17 cellular contexts compared by ENCODE assay signal in genomic region chr6:70633870-70634269, GRCh38. TPM values are rescaled to one million over a fixed set of nuclear protein-coding genes. Genes with fewer than 3 reads are reported as not detected.
A peak's percentile ranks its signal among the peaks of the same experiment; 100 is the strongest.
DNase-seq lines count a peak whose midpoint lies in the region; ATAC-seq and TF ChIP-seq lines count a peak whose summit lies in the region.
"Had no signal": no experiment of that assay in that cellular context is flagged by ENCODE, and none has a peak within 500 bp of the region (broad histone marks: within the 10 kb centered on the region; RNA-seq: fewer than 3 reads in every experiment).

No MANE protein-coding gene starts in this region.

- 36 to 93% (median 61%) methylated on average over 2 of the region's 2 CpGs for WGBS in adrenal gland, 4 donors

- no peaks in the 10 kb centered on the region for H3K36me3 ChIP-seq in adrenal gland (replicated peaks in 1 of 2)
- H3K36me3 ChIP-seq: BLaER1 treated with 17β-estradiol and CSF1 and Interleukin-3, amounts not matched to agents 10 nM and 100 nM had no signal

- H3K9me3 Mint-ChIP-seq in activated CD4-positive, alpha-beta T cell treated with anti-CD3 and anti-CD28 coated beads for 36 hours (ENCODE audit: low read depth): no peaks in the 10 kb centered on the region
- peaks cover under 1% of the 10 kb centered on the region for H3K9me3 Mint-ChIP-seq in activated T-helper 17 cell treated with anti-CD3 and anti-CD28 coated beads, Interleukin-2, amount 50 U/mL, for 72 hours
- no peaks in the 10 kb centered on the region for H3K9me3 Mint-ChIP-seq in stimulated activated effector memory CD8-positive, alpha-beta T cell treated with anti-CD3 and anti-CD28 coated beads, Interleukin-12 subunit alpha, Interleukin-12 subunit beta, amount 100 ng/mL, for 72 hours
- H3K9me3 Mint-ChIP-seq: CD4-positive, alpha-beta T cell; CD8-positive, alpha-beta T cell had no signal

- intact Hi-C loops in activated CD4-positive, alpha-beta T cell treated with anti-CD3 and anti-CD28 coated beads for 36 hours (cut with DNase I, micrococcal nuclease): loop anchor here in 1 of 2 experiments (2.0 kb wide), 1 partner anchor 33 kb away; the partner anchor contains the start of gene SMAP1
- intact Hi-C loops in adrenal gland (cut with DNase I): no loop called here

- H3K27me3 Mint-ChIP-seq in activated CD4-positive, alpha-beta T cell treated with anti-CD3 and anti-CD28 coated beads for 36 hours: no peaks in the 10 kb centered on the region
- H3K27me3 Mint-ChIP-seq in activated T-helper 17 cell treated with anti-CD3 and anti-CD28 coated beads, Interleukin-2, amount 50 U/mL, for 72 hours: no peaks in the 10 kb centered on the region
- H3K27me3 Mint-ChIP-seq: CD4-positive, alpha-beta T cell had no signal

- no peak for TF ChIP-seq CTCF in adrenal gland (IDR thresholded peaks at IDR 0.05)

- no peak overlapping the region for H3K4me3 ChIP-seq in adrenal gland
- H3K4me3 ChIP-seq: A549; BLaER1 treated with 17β-estradiol and CSF1 and Interleukin-3, amounts not matched to agents 10 nM and 100 nM had no signal

- CTCF ChIA-PET in activated CD4-positive, alpha-beta T cell treated with anti-CD3 and anti-CD28 coated beads for 36 hours (lab: Charles Lee): no interaction called here

- ATAC-seq in activated CD4-positive, alpha-beta T cell treated with anti-CD3 and anti-CD28 coated beads for 36 hours: peak; percentile 49
- peak; percentile 87 for ATAC-seq in activated T-helper 17 cell treated with anti-CD3 and anti-CD28 coated beads, Interleukin-2, amount 50 U/mL, for 72 hours (replicated peaks)
- ATAC-seq in stimulated activated effector memory CD8-positive, alpha-beta T cell treated with anti-CD3 and anti-CD28 coated beads, Interleukin-12 subunit alpha, Interleukin-12 subunit beta, amount 100 ng/mL, for 72 hours: peak; percentile 75
- ATAC-seq: A549; CD8-positive, alpha-beta T cell had no signal

- POLR2A ChIA-PET in activated CD4-positive, alpha-beta T cell treated with anti-CD3 and anti-CD28 coated beads for 36 hours (lab: Charles Lee): no interaction called here

- no peak overlapping the region for H3K4me3 Mint-ChIP-seq in activated CD4-positive, alpha-beta T cell treated with anti-CD3 and anti-CD28 coated beads for 36 hours
- H3K4me3 Mint-ChIP-seq in activated T-helper 17 cell treated with anti-CD3 and anti-CD28 coated beads, Interleukin-2, amount 50 U/mL, for 72 hours: no peak overlapping the region
- no peak overlapping the region for H3K4me3 Mint-ChIP-seq in stimulated activated effector memory CD8-positive, alpha-beta T cell treated with anti-CD3 and anti-CD28 coated beads, Interleukin-12 subunit alpha, Interleukin-12 subunit beta, amount 100 ng/mL, for 72 hours
- H3K4me3 Mint-ChIP-seq: B cell; CD4-positive, alpha-beta T cell; CD8-positive, alpha-beta T cell had no signal

- no peaks in the 10 kb centered on the region for H3K9me3 ChIP-seq in adrenal gland (replicated peaks in 1 of 3)
- H3K9me3 ChIP-seq: A549; BLaER1 treated with 17β-estradiol and CSF1 and Interleukin-3, amounts not matched to agents 10 nM and 100 nM; Caco-2 had no signal

- no peak overlapping the region for H3K27ac Mint-ChIP-seq in activated CD4-positive, alpha-beta T cell treated with anti-CD3 and anti-CD28 coated beads for 36 hours
- no peak overlapping the region for H3K27ac Mint-ChIP-seq in activated T-helper 17 cell treated with anti-CD3 and anti-CD28 coated beads, Interleukin-2, amount 50 U/mL, for 72 hours
- no peak overlapping the region for H3K27ac Mint-ChIP-seq in stimulated activated effector memory CD8-positive, alpha-beta T cell treated with anti-CD3 and anti-CD28 coated beads, Interleukin-12 subunit alpha, Interleukin-12 subunit beta, amount 100 ng/mL, for 72 hours
- H3K27ac Mint-ChIP-seq: B cell; CD4-positive, alpha-beta T cell; CD8-positive, alpha-beta T cell had no signal

- no peaks in the 10 kb centered on the region for H3K27me3 ChIP-seq in adrenal gland
- H3K27me3 ChIP-seq: BLaER1 treated with 17β-estradiol and CSF1 and Interleukin-3, amounts not matched to agents 10 nM and 100 nM had no signal

- no peaks in the 10 kb centered on the region for H3K36me3 Mint-ChIP-seq in activated CD4-positive, alpha-beta T cell treated with anti-CD3 and anti-CD28 coated beads for 36 hours (ENCODE audit: low read depth)
- H3K36me3 Mint-ChIP-seq in activated T-helper 17 cell treated with anti-CD3 and anti-CD28 coated beads, Interleukin-2, amount 50 U/mL, for 72 hours (ENCODE audit: low read depth): no peaks in the 10 kb centered on the region
- no peaks in the 10 kb centered on the region for H3K36me3 Mint-ChIP-seq in stimulated activated effector memory CD8-positive, alpha-beta T cell treated with anti-CD3 and anti-CD28 coated beads, Interleukin-12 subunit alpha, Interleukin-12 subunit beta, amount 100 ng/mL, for 72 hours
- H3K36me3 Mint-ChIP-seq: CD8-positive, alpha-beta T cell had no signal

- DNase-seq in activated CD4-positive, alpha-beta T cell treated with anti-CD3 and anti-CD28 coated beads for 36 hours: no peak
- DNase-seq in activated CD4-positive, alpha-beta T cell treated with anti-CD3 and anti-CD28 coated beads, Interleukin-2, amount 50 U/mL, for 48 hours: no peak
- DNase-seq in stimulated activated effector memory CD8-positive, alpha-beta T cell treated with anti-CD3 and anti-CD28 coated beads, Interleukin-12 subunit alpha, Interleukin-12 subunit beta, amount 100 ng/mL, for 72 hours (ENCODE audit: low spot score in 2 of 2): no peak
- DNase-seq in adrenal gland: no peak
- DNase-seq: AML-193; Caco-2; Calu3; CD4-positive, alpha-beta T cell; CD8-positive, alpha-beta T cell; DMS79 treated with DMSO at 0.1 percent for 48 hours; GF-D8 had no signal

- no peak for TF ChIP-seq POLR2A in adrenal gland (IDR thresholded peaks at IDR 0.05)

- no peaks in the 10 kb centered on the region for H3K4me1 ChIP-seq in adrenal gland (replicated peaks in 1 of 2)
- H3K4me1 ChIP-seq: A549; BLaER1 treated with 17β-estradiol and CSF1 and Interleukin-3, amounts not matched to agents 10 nM and 100 nM; Caco-2 had no signal

- H3K4me1 Mint-ChIP-seq in activated CD4-positive, alpha-beta T cell treated with anti-CD3 and anti-CD28 coated beads for 36 hours: no peaks in the 10 kb centered on the region
- no peaks in the 10 kb centered on the region for H3K4me1 Mint-ChIP-seq in activated T-helper 17 cell treated with anti-CD3 and anti-CD28 coated beads, Interleukin-2, amount 50 U/mL, for 72 hours
- no peaks in the 10 kb centered on the region for H3K4me1 Mint-ChIP-seq in stimulated activated effector memory CD8-positive, alpha-beta T cell treated with anti-CD3 and anti-CD28 coated beads, Interleukin-12 subunit alpha, Interleukin-12 subunit beta, amount 100 ng/mL, for 72 hours
- H3K4me1 Mint-ChIP-seq: B cell had no signal

- H3K27ac ChIP-seq in adrenal gland: no peak overlapping the region
- H3K27ac ChIP-seq: 22Rv1; A549; BLaER1 treated with 17β-estradiol and CSF1 and Interleukin-3, amounts not matched to agents 10 nM and 100 nM; C4-2B had no signal

RNA-seq across cellular contexts. Expression of gene SMAP1, which starts 33.8 kb away (rescaled TPM):
- total RNA-seq in activated CD4-positive, alpha-beta T cell treated with anti-CD3 and anti-CD28 coated beads for 36 hours: 10 to 100 TPM; 24.8 to 31.5 TPM
- 10 to 100 TPM; 24.0 to 39.5 TPM for total RNA-seq in activated T-helper 17 cell treated with anti-CD3 and anti-CD28 coated beads, Interleukin-2, amount 50 U/mL, for 72 hours
- 10 to 100 TPM; 20.3 to 29.0 (median 24.7) TPM for total RNA-seq in adrenal gland
- 10 to 100 TPM; 11.3 to 39.8 (median 13.6) TPM for polyA plus RNA-seq in adrenal gland
